8 cellular contexts compared by ENCODE assay signal in the genomic region with DNA sequence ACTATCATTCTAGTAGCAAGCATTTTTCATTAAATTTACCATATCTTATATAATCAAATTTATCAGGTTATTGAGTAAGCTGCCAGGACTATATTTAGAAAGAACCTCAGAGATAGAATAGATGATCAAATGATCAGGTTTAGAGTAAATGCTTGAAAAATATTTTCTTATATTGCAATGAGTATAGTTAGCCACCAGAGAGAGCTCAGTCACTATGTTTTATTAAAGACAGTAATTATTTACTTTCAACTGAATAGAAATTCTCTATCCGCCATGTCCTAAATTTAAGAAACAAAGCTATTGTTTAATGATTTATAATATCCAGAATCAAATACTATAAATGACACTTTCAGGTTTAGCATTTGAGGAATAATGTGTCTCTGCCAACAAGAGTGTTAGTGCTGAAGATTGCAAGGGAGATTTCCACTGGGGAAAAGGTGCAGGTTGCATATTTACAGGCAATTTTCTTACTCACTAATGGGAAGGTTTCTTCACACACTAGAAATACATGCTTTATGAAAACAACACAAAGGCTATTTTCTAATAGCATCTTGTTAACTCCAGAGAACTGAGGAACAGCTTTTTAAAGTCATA.
DNase-seq lines count a peak whose midpoint lies in the region; ATAC-seq and TF ChIP-seq lines count a peak whose summit lies in the region.

No MANE protein-coding gene starts in this region.

- no peak for DNase-seq in activated T-cell treated with anti-CD3 and anti-CD28 coated beads, Interleukin-2, amount 50 U/mL, for 72 hours
- no peak for DNase-seq in activated T-cell treated with anti-CD3 and anti-CD28 coated beads, Interleukin-2, amount 50 U/mL, for 1 hour
- peak; percentile 14 for DNase-seq in NCI-H2227 (lab: John Stamatoyannopoulos, UW; ENCODE audit: unreplicated experiment)
- DNase-seq in cardiac fibroblast (ENCODE audit: low read depth in 2 of 2), result peak; percentile 51 to 59
- no peak for DNase-seq in osteocyte (ENCODE audit: extremely low spot score, unreplicated experiment)
- DNase-seq in GDM1 (lab: John Stamatoyannopoulos, UW), result no peak
- DNase-seq in NCI-H187 treated with DMSO at 0.1 percent for 48 hours (lab: John Stamatoyannopoulos, UW), result no peak
- DNase-seq in stimulated activated CD4-positive, alpha-beta T cell treated with anti-CD3 and anti-CD28 coated beads, Interleukin-1b, Interleukin-23, amount 100 ng/mL, for 48 hours, result no peak

- no peak overlapping the region for H3K4me3 Mint-ChIP-seq in activated T-cell treated with anti-CD3 and anti-CD28 coated beads, Interleukin-2, amount 50 U/mL, for 72 hours
- no peak overlapping the region for H3K4me3 Mint-ChIP-seq in osteocyte (ENCODE audit: unreplicated experiment)

- H3K27me3 Mint-ChIP-seq in activated T-cell treated with anti-CD3 and anti-CD28 coated beads, Interleukin-2, amount 50 U/mL, for 72 hours (ENCODE audit: low read depth), result no peaks in the 10 kb centered on the region
- H3K27me3 Mint-ChIP-seq in osteocyte (ENCODE audit: unreplicated experiment), result no peaks in the 10 kb centered on the region

- H3K4me1 Mint-ChIP-seq in activated T-cell treated with anti-CD3 and anti-CD28 coated beads, Interleukin-2, amount 50 U/mL, for 72 hours (ENCODE audit: low read depth), result no peaks in the 10 kb centered on the region
- no peaks in the 10 kb centered on the region for H3K4me1 Mint-ChIP-seq in osteocyte (ENCODE audit: unreplicated experiment)

- no peak for ATAC-seq in activated T-cell treated with anti-CD3 and anti-CD28 coated beads, Interleukin-2, amount 50 U/mL, for 72 hours (replicated peaks in 1 of 2)

- H3K36me3 Mint-ChIP-seq in activated T-cell treated with anti-CD3 and anti-CD28 coated beads, Interleukin-2, amount 50 U/mL, for 72 hours (ENCODE audit: insufficient read depth in 2 of 2), result no peaks in the 10 kb centered on the region
- H3K36me3 Mint-ChIP-seq in osteocyte (ENCODE audit: unreplicated experiment), result no peaks in the 10 kb centered on the region

- peak; percentile 42 for TF ChIP-seq CTCF in cardiac fibroblast (IDR thresholded peaks at IDR 0.05; ENCODE audit: low read depth, low read length)
- TF ChIP-seq CTCF in osteocyte (IDR thresholded peaks at IDR 0.05), result peak; percentile 75

- H3K27ac Mint-ChIP-seq in activated T-cell treated with anti-CD3 and anti-CD28 coated beads, Interleukin-2, amount 50 U/mL, for 72 hours, result peak overlapping the region; percentile 50
- no peak overlapping the region for H3K27ac Mint-ChIP-seq in osteocyte (ENCODE audit: unreplicated experiment)

- no peaks in the 10 kb centered on the region for H3K9me3 Mint-ChIP-seq in activated T-cell treated with anti-CD3 and anti-CD28 coated beads, Interleukin-2, amount 50 U/mL, for 72 hours
- no peaks in the 10 kb centered on the region for H3K9me3 Mint-ChIP-seq in osteocyte (ENCODE audit: unreplicated experiment)

- H3K4me3 ChIP-seq in cardiac fibroblast (replicated peaks in 1 of 2; ENCODE audit: low read depth in 2 of 2, low read length in 2 of 2), result no peak overlapping the region

Comparison
In these comparisons a context has a peak if more than half of its experiments do, and no peak if none do; other contexts are left out.
1. DNase-seq: peak in NCI-H2227 (single experiment) and cardiac fibroblast (2 of 2); none in activated T-cell treated with anti-CD3 and anti-CD28 coated beads, Interleukin-2, amount 50 U/mL, for 72 hours (0 of 2), activated T-cell treated with anti-CD3 and anti-CD28 coated beads, Interleukin-2, amount 50 U/mL, for 1 hour (single experiment), osteocyte (single experiment), GDM1 (single experiment), NCI-H187 treated with DMSO at 0.1 percent for 48 hours (single experiment) and stimulated activated CD4-positive, alpha-beta T cell treated with anti-CD3 and anti-CD28 coated beads, Interleukin-1b, Interleukin-23, amount 100 ng/mL, for 48 hours (single experiment).